Comparison of ENCODE assay signal across 8 cellular contexts in the genomic region with DNA sequence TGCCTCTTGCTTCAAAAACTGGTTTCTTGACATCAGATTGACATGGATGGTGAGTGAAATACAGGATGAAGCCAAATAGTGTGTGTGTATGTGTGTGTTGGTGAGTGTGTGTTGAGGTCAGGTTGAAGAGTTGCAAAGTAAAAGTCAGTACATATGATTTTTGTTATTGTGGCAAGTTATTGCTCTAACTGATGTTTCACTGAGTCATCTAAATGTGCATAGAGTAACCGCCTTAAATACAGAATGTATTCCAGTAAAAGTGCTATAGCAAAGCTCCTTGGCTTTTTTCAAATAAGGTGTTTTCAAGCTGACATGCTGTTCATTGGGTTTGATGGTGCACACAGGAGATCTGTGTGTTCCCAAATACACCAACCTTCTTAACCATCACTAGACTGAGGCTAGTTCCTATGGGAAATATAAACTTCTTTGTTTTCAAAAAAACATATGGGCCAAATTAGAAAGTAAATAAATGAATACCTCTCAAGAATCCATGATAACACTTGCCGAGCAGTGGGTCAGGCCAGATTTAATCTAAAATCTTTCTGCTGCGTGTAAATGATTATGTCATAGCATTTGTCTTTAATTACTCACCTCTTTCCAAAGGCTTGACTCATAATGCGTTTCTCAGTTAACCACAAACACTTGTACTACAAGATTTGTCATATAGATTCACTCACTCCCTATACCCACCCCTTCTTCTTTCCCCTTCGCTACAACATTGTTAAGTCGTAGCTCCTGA.
DNase-seq lines count a peak whose midpoint lies in the region; ATAC-seq and TF ChIP-seq lines count a peak whose summit lies in the region.

No MANE protein-coding gene starts in this region.

- H3K27me3 Mint-ChIP-seq in T-helper 17 cell (no peaks in the 10 kb centered on the region), neural progenitor cell (ENCODE audit: insufficient read depth, low read depth) (no peaks in the 10 kb centered on the region)

- H3K4me1 Mint-ChIP-seq in T-helper 17 cell (no peaks in the 10 kb centered on the region), neural progenitor cell (peaks cover 14% of the 10 kb centered on the region)

- H3K27ac Mint-ChIP-seq in T-helper 17 cell (no peak overlapping the region), neural progenitor cell (no peak overlapping the region)

- H3K4me1 ChIP-seq in neural progenitor cell = no peaks in the 10 kb centered on the region

- H3K4me3 Mint-ChIP-seq in T-helper 17 cell (no peak overlapping the region), neural progenitor cell (no peak overlapping the region)

- H3K27me3 ChIP-seq in neural progenitor cell = no peaks in the 10 kb centered on the region

- H3K36me3 ChIP-seq in neural progenitor cell = no peaks in the 10 kb centered on the region

- ATAC-seq in HG02870 (IDR thresholded peaks at IDR 0.05; ENCODE audit: unreplicated experiment) = peak; percentile 96
- no peak for ATAC-seq in T-helper 17 cell
- no peak for ATAC-seq in GM18498 (IDR thresholded peaks at IDR 0.05; ENCODE audit: unreplicated experiment)
- ATAC-seq in HG03342 (IDR thresholded peaks at IDR 0.05; ENCODE audit: unreplicated experiment) = no peak

- no peaks in the 10 kb centered on the region for H3K36me3 Mint-ChIP-seq in T-helper 17 cell (ENCODE audit: low read depth)
- peaks cover 7% of the 10 kb centered on the region for H3K36me3 Mint-ChIP-seq in neural progenitor cell

- POLR2A ChIA-PET in RWPE1 (lab: Yijun Ruan, JAX; ENCODE audit: low non-redundant PET) = no interaction called here

- H3F3A ChIP-seq in neural progenitor cell (ENCODE audit: low read depth) = no peaks in the 10 kb centered on the region

- H3K79me2 ChIP-seq in neural progenitor cell (ENCODE audit: low read depth) = no peaks in the 10 kb centered on the region

- no peaks in the 10 kb centered on the region for H4K20me1 ChIP-seq in neural progenitor cell (ENCODE audit: low read depth)

- no peaks in the 10 kb centered on the region for H3K9me3 ChIP-seq in T-helper 17 cell (ENCODE audit: control insufficient read depth, low read length, poor library complexity, severe bottlenecking)
- no peaks in the 10 kb centered on the region for H3K9me3 ChIP-seq in neural progenitor cell (ENCODE audit: low read depth)

- TF ChIP-seq CTCF in GM12865 (IDR thresholded peaks at IDR 0.05; ENCODE audit: insufficient read depth, low read depth, low read length, missing control alignments) = no peak
- TF ChIP-seq CTCF in RWPE1 (conservative IDR thresholded peaks at IDR 0.05; ENCODE audit: low read depth) = no peak
- no peak for TF ChIP-seq CTCF in neural progenitor cell (IDR thresholded peaks at IDR 0.05)

- H3K27ac ChIP-seq in RWPE1 = no peak overlapping the region
- H3K27ac ChIP-seq in neural progenitor cell = no peak overlapping the region

- CTCF ChIA-PET in RWPE1 (lab: Yijun Ruan, JAX) = interaction anchor here (0.7 to 1.7 kb wide), 4 partner anchors 9 to 487 kb away, joined by 3 to 8 read pairs (median 4); no protein-coding TSS in a partner anchor

- H3K9me3 Mint-ChIP-seq in neural progenitor cell = peaks cover 8% of the 10 kb centered on the region

- DNase-seq in GM12865 (ENCODE audit: low read depth) (peak; percentile 56), RWPE1 (ENCODE audit: low spot score) (peak; percentile 86), kidney glomerular epithelial cell (lab: John Stamatoyannopoulos, UW) (peak; percentile 80), T-helper 17 cell (no peak), neural progenitor cell (ENCODE audit: low spot score) (no peak)

- H3K4me3 ChIP-seq in GM12865 (ENCODE audit: low read depth, low read length) (no peak overlapping the region), neural progenitor cell (no peak overlapping the region)

- H3K4me2 ChIP-seq in neural progenitor cell = no peak overlapping the region

- no peak overlapping the region for H3K9ac ChIP-seq in neural progenitor cell

- H2AFZ ChIP-seq in neural progenitor cell (replicated peaks) = no peak overlapping the region

Comparison
In these comparisons a context has a peak if more than half of its experiments do, and no peak if none do; other contexts are left out.
1. DNase-seq: peak in GM12865 (single experiment), RWPE1 (single experiment) and kidney glomerular epithelial cell (single experiment); none in T-helper 17 cell (0 of 3) and neural progenitor cell (single experiment).